Comparison of ENCODE assay signal across 13 cellular contexts in the genomic region with DNA sequence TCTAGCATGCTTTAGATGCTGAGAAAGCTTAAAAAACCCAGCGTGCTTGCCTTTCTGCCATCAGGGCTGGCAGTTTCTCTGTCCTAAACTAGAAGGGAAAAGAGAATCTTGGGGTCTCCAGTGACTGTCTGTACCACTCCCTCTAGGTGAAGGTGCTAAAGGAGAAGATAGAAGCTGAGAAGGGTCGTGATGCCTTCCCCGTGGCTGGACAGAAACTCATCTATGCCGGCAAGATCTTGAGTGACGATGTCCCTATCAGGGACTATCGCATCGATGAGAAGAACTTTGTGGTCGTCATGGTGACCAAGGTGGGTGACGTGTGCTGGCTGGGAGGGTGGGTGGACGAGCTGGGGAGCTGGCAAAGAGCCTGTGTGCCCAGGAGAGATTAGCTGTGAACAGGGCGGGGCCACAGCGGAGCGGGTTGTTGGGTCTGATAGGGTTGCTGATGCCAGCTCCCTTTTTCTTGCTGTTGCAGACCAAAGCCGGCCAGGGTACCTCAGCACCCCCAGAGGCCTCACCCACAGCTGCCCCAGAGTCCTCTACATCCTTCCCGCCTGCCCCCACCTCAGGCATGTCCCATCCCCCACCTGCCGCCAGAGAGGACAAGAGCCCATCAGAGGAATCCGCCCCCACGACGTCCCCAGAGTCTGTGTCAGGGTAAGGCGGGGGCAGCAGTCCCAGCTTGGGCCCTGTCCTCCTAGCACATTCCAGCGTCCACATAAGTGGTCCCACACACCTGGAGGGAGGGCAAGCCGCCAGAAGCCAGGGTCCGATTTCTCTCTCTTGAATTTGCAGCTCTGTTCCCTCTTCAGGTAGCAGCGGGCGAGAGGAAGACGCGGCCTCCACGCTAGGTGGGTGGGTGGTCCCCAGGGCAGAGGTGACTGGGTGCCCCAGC. TPM values are rescaled to one million over a fixed set of nuclear protein-coding genes. Genes with fewer than 3 reads are reported as not detected.
DNase-seq lines count a peak whose midpoint lies in the region; ATAC-seq and TF ChIP-seq lines count a peak whose summit lies in the region.
"Had no signal": no experiment of that assay in that cellular context is flagged by ENCODE, and none has a peak within 500 bp of the region (broad histone marks: within the 10 kb centered on the region; RNA-seq: fewer than 3 reads in every experiment).

No MANE protein-coding gene starts in this region.

- no peak for ATAC-seq in Panc1

- H3K9me3 ChIP-seq in Panc1 (ENCODE audit: control insufficient read depth, insufficient read depth, low read depth, low read length) = no peaks in the 10 kb centered on the region
- no peaks in the 10 kb centered on the region for H3K9me3 ChIP-seq in esophagus muscularis mucosa
- no peaks in the 10 kb centered on the region for H3K9me3 ChIP-seq in smooth muscle cell (replicated peaks; ENCODE audit: low read depth)

- H3K27me3 ChIP-seq in Panc1 (ENCODE audit: control insufficient read depth, insufficient read depth, low read length) = no peaks in the 10 kb centered on the region
- no peaks in the 10 kb centered on the region for H3K27me3 ChIP-seq in esophagus muscularis mucosa
- H3K27me3 ChIP-seq in smooth muscle cell (ENCODE audit: low read depth) = no peaks in the 10 kb centered on the region

- TF ChIP-seq CTCF in Panc1 (IDR thresholded peaks at IDR 0.05) (no peak), esophagus muscularis mucosa (IDR thresholded peaks at IDR 0.05) (no peak), smooth muscle cell (IDR thresholded peaks at IDR 0.05; ENCODE audit: borderline replicate concordance, insufficient read depth, poor library complexity, severe bottlenecking) (no peak)

- H3K27me3 Mint-ChIP-seq in activated naive CD4-positive, alpha-beta T cell treated with anti-CD3 and anti-CD28 coated beads, Interleukin-2, amount 50 U/mL, for 24 hours = no peaks in the 10 kb centered on the region

- no peak overlapping the region for H3K4me3 ChIP-seq in Panc1 (ENCODE audit: low read depth in 2 of 2, low read length in 2 of 2)
- H3K4me3 ChIP-seq in esophagus muscularis mucosa = no peak overlapping the region
- no peak overlapping the region for H3K4me3 ChIP-seq in smooth muscle cell

- H3K4me2 ChIP-seq in smooth muscle cell = peak overlapping the region; percentile 96

- TF ChIP-seq POLR2A in esophagus muscularis mucosa (IDR thresholded peaks at IDR 0.05; ENCODE audit: low read depth) = no peak

- TF ChIP-seq EP300 in esophagus muscularis mucosa (IDR thresholded peaks at IDR 0.05) = no peak

- H3K36me3 ChIP-seq in Panc1 (ENCODE audit: control insufficient read depth, insufficient read depth, low read length) = peaks cover 13% of the 10 kb centered on the region
- peaks cover 47 to 80% (median 73%) of the 10 kb centered on the region in 4 donors for H3K36me3 ChIP-seq in esophagus muscularis mucosa
- H3K36me3 ChIP-seq in smooth muscle cell (ENCODE audit: low read depth) = no peaks in the 10 kb centered on the region

- WGBS in esophagus muscularis mucosa = 88% methylated on average over 28 of the region's 28 CpGs
- WGBS in smooth muscle cell (ENCODE audit: low lambda C conversion rate) = 97% methylated on average over 27 of the region's 28 CpGs

- H2AFZ ChIP-seq in smooth muscle cell (ENCODE audit: low read depth) = no peak overlapping the region

- BruUV-seq in Panc1 (replicated peaks; lab: Mats Ljungman, UMichigan) = no TSS peak

- CTCF ChIA-PET in Panc1 (lab: Charles Lee) = no interaction called here

- intact Hi-C loops in Panc1 (cut with micrococcal nuclease; ENCODE audit: unreplicated experiment) (no loop called here), esophagus muscularis mucosa (cut with DNase I) (no loop called here)

- H3K4me1 Mint-ChIP-seq in activated naive CD4-positive, alpha-beta T cell treated with anti-CD3 and anti-CD28 coated beads, Interleukin-2, amount 50 U/mL, for 24 hours = peaks cover 30% of the 10 kb centered on the region

- H3K79me2 ChIP-seq in smooth muscle cell (ENCODE audit: low read depth) = peaks cover 26% of the 10 kb centered on the region

- DNase-seq in activated naive CD4-positive, alpha-beta T cell (lab: John Stamatoyannopoulos, UW) = no peak
- no peak for DNase-seq in Panc1 (ENCODE audit: low read depth, low spot score)
- no peak for DNase-seq in esophagus muscularis mucosa (ENCODE audit: extremely low spot score)
- DNase-seq in smooth muscle cell (lab: John Stamatoyannopoulos, UW; ENCODE audit: unreplicated experiment) = no peak
- no peak for DNase-seq in LoVo (ENCODE audit: low spot score)
- DNase-seq in NCI-H69 (lab: John Stamatoyannopoulos, UW) = no peak
- DNase-seq in NCI-H446 (lab: John Stamatoyannopoulos, UW) = no peak
- DNase-seq: C1 segment of cervical spinal cord; mesendoderm; NCI-H226; stimulated activated CD4-positive, alpha-beta T cell treated with anti-CD3 and anti-CD28 coated beads, Interleukin-12 subunit alpha, Interleukin-12 subunit beta, amount 100 ng/mL, for 4 hours had no signal

- peaks cover 30% of the 10 kb centered on the region for H3F3A ChIP-seq in smooth muscle cell (ENCODE audit: low read depth)

- no peak overlapping the region for H3K9ac ChIP-seq in smooth muscle cell (ENCODE audit: low read depth)

- peak overlapping the region; percentile 17 for H3K4me3 Mint-ChIP-seq in activated naive CD4-positive, alpha-beta T cell treated with anti-CD3 and anti-CD28 coated beads, Interleukin-2, amount 50 U/mL, for 24 hours

- in situ Hi-C loops in Panc1 (cut with HindIII; ENCODE audit: low pct_unique_long_range_greater_than_20kb, low sequenced_read_pairs) = no loop called here

- peaks cover 20% of the 10 kb centered on the region for H3K4me1 ChIP-seq in Panc1 (ENCODE audit: control insufficient read depth, insufficient read depth, low read length)
- peaks cover 30 to 69% (median 40%) of the 10 kb centered on the region in 4 donors for H3K4me1 ChIP-seq in esophagus muscularis mucosa
- peaks cover 13% of the 10 kb centered on the region for H3K4me1 ChIP-seq in smooth muscle cell (ENCODE audit: low read depth)

- POLR2A ChIA-PET in Panc1 (lab: Charles Lee) = no interaction called here

- peaks cover 39% of the 10 kb centered on the region for H4K20me1 ChIP-seq in smooth muscle cell (ENCODE audit: low read depth)

- H3K27ac Mint-ChIP-seq in activated naive CD4-positive, alpha-beta T cell treated with anti-CD3 and anti-CD28 coated beads, Interleukin-2, amount 50 U/mL, for 24 hours = peak overlapping the region; percentile 18

- no peaks in the 10 kb centered on the region for H3K9me3 Mint-ChIP-seq in activated naive CD4-positive, alpha-beta T cell treated with anti-CD3 and anti-CD28 coated beads, Interleukin-2, amount 50 U/mL, for 24 hours

- peaks cover 21% of the 10 kb centered on the region for H3K36me3 Mint-ChIP-seq in activated naive CD4-positive, alpha-beta T cell treated with anti-CD3 and anti-CD28 coated beads, Interleukin-2, amount 50 U/mL, for 24 hours

- peak overlapping the region; percentile 98; the same call in 1 of the 2 replicates for H3K27ac ChIP-seq in Panc1 (ENCODE audit: low read length)
- peak overlapping the region in 3 of 4 donors; percentile 20 to 96 (median 27) for H3K27ac ChIP-seq in esophagus muscularis mucosa (replicated peaks in 1 of 4)
- H3K27ac ChIP-seq in smooth muscle cell (ENCODE audit: low read depth) = no peak overlapping the region
- H3K27ac ChIP-seq: KMS-11 had no signal

RNA-seq across cellular contexts. Expression of a gene that starts 2.3 kb away (rescaled TPM):
- total RNA-seq in Panc1 (2021; ENCODE audit: unreplicated experiment) (111 TPM), esophagus muscularis mucosa (100 to 1,000 TPM; 138 to 218 (median 181) TPM), smooth muscle cell (74.4 and 97.1 TPM in 2 replicates)
- 173 TPM for polyA plus RNA-seq in Panc1 (2012; ENCODE audit: insufficient read length)
- 176 and 191 TPM in 2 replicates for polyA plus RNA-seq in smooth muscle cell

RNA-seq across cellular contexts. Expression of a gene that starts 9.1 kb away (rescaled TPM):
- total RNA-seq in Panc1 (2021; ENCODE audit: unreplicated experiment) (36.7 TPM), esophagus muscularis mucosa (10 to 100 TPM; 33.0 to 60.1 (median 49.3) TPM), smooth muscle cell (51.5 and 51.6 TPM in 2 replicates)
- 86.1 TPM for polyA plus RNA-seq in Panc1 (2012; ENCODE audit: insufficient read length)
- 152 and 153 TPM in 2 replicates for polyA plus RNA-seq in smooth muscle cell

RNA-seq across cellular contexts. Expression of a gene that starts 9.5 kb away (rescaled TPM):
- total RNA-seq in Panc1 (2021; ENCODE audit: unreplicated experiment) (1,060 TPM), esophagus muscularis mucosa (100 to 1,000 TPM; 200 to 300 (median 270) TPM), smooth muscle cell (800 and 956 TPM in 2 replicates)
- polyA plus RNA-seq in Panc1 (2012; ENCODE audit: insufficient read length) = 775 TPM
- polyA plus RNA-seq in smooth muscle cell = 640 and 833 TPM in 2 replicates

RNA-seq across cellular contexts. Expression of a gene that starts 14.4 kb away (rescaled TPM):
- 80.3 TPM for total RNA-seq in Panc1 (2021; ENCODE audit: unreplicated experiment)
- 73.4 TPM for polyA plus RNA-seq in Panc1 (2012; ENCODE audit: insufficient read length)
- 10 to 100 TPM; 21.6 to 49.2 (median 35.8) TPM for total RNA-seq in esophagus muscularis mucosa
- 28.6 and 46.1 TPM in 2 replicates for total RNA-seq in smooth muscle cell
- polyA plus RNA-seq in smooth muscle cell = 86.9 and 94.0 TPM in 2 replicates

RNA-seq across cellular contexts. Expression of a gene that starts 21.4 kb away (rescaled TPM):
- 0.54 TPM for total RNA-seq in Panc1 (2021; ENCODE audit: unreplicated experiment)
- polyA plus RNA-seq in Panc1 (2012; ENCODE audit: insufficient read length) = 1.5 TPM
- total RNA-seq in esophagus muscularis mucosa = under 1 TPM in 3 of 4 donors, not detected in 1; 0.19 to 0.83 (median 0.29) TPM
- total RNA-seq in smooth muscle cell = not detected in 2 replicates
- polyA plus RNA-seq in smooth muscle cell = 0.18 TPM in 1 of 2 replicates, not detected in the other
